Comparison of ENCODE assay signal across 1 cellular context in the genomic region with DNA sequence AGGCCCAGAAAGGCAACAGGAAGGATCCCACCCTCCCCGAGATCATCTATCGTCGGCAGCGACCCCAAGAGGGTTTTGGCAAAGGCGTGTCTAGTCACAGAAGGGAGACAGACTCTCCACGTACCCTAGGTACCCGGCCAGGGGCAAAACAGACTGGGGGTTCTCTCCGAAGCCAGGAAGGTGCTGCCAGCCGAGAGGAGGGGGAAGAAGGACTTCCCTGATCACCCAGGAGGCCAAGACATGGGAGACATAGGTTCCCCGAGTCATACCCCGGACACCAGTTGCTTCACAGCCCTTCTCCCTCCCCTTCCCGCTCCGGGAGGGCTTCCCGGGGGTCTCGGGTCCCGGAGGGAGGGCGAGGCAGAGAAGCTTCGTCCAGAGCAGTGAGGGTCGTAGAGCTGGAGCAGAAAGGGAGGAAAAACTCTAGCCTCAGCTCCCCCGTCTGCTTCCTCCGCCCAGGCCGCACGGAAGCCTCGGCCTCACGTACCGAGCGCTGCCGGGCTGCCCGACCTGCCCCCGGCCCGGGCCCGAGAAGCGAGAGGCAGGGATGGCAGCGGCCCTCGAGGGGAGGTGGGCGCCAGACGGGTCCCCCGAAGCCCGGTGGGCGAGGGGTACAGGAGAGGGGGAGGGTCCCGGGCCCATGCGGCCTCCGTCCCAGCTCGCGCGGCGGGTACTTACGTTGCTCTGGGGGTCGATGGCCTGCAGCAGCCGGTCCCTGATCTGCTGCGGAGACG.
A peak's percentile ranks its signal among the peaks of the same experiment; 100 is the strongest.
TF ChIP-seq lines count a peak whose summit lies in the region.

No MANE protein-coding gene starts in this region.

TF ChIP-seq in H1, 55 proteins besides CTCF, POLR2A, EP300 and RAD21:
- no peak for TF ChIP-seq KDM1A (IDR thresholded peaks at IDR 0.05; ENCODE audit: borderline replicate concordance, low read length)
- no peak for TF ChIP-seq RNF2 (IDR thresholded peaks at IDR 0.05; ENCODE audit: borderline replicate concordance, low read depth, low read length, missing control alignments, poor library complexity, severe bottlenecking)
- TF ChIP-seq RXRA (IDR thresholded peaks at IDR 0.05; ENCODE audit: insufficient read depth, low read depth, low read length) = no peak
- TF ChIP-seq TEAD4 (IDR thresholded peaks at IDR 0.05; ENCODE audit: low read depth, low read length) = no peak
- TF ChIP-seq HDAC6 (IDR thresholded peaks at IDR 0.05; ENCODE audit: low read depth, low read length) = no peak
- TF ChIP-seq PHF8 (conservative IDR thresholded peaks at IDR 0.05; ENCODE audit: low read depth, low read length) = peak; percentile 27; the same call in 1 of the 2 replicates
- TF ChIP-seq EZH2 (IDR thresholded peaks at IDR 0.05; ENCODE audit: low read depth, low read length, severe bottlenecking) = no peak
